Comparison of ENCODE assay signal across 8 cellular contexts in the genomic region with DNA sequence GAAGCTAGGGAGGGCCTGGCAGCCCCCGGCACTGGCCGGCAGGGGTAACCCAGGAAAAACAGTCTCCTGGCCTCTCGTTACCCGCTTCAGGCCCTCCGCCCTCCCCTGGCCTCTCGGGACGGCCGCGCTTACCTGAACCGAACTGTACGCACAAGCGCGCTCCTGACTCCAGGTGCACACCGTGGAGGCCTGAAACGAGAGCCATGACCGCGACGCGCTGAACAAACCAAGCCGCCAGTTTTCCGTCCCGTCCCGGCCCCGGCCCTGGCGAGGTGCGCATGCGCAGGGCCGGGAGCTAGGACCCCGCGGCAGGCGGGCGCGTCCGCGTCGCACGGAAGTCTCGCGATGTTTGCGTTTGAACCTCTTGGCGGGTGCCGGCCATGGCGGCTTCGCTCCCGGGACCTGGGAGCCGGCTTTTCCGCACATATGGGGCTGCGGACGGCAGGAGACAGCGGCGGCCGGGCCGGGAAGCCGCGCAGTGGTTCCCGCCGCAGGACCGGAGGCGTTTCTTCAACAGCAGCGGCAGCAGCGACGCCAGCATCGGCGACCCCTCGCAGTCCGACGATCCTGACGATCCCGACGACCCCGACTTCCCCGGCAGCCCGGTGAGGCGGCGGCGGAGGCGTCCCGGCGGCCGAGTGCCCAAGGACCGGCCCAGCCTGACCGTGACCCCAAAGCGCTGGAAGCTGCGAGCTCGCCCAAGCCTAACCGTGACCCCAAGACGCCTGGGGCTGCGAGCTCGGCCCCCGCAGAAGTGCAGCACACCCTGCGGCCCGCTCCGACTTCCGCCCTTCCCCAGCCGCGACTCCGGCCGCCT. TPM values are rescaled to one million over a fixed set of nuclear protein-coding genes. Genes with fewer than 3 reads are reported as not detected.
DNase-seq lines count a peak whose midpoint lies in the region; ATAC-seq, FAIRE-seq and TF ChIP-seq lines count a peak whose summit lies in the region.

Gene HASPIN, plus strand, starts transcription at position 348 of the 817 bp plus-strand sequence. Its CDS starts 33 bp downstream, at position 381.

- no peak for FAIRE-seq in keratinocyte (lab: Jason Lieb, UNC)

- dilution Hi-C loops in keratinocyte (cut with MboI; ENCODE audit: extremely low pct_ligation_motif_present, low sequenced_read_pairs) = no loop called here

- peaks cover 44% of the 10 kb centered on the region for H3K79me2 ChIP-seq in keratinocyte (ENCODE audit: control insufficient read depth, insufficient read depth, low read length)

- peaks cover 0 to 30% of the 10 kb centered on the region in 2 experiments for H3K36me3 ChIP-seq in keratinocyte (ENCODE audit: control insufficient read depth in 2 of 2, extremely low read depth in 1 of 2, insufficient read depth in 2 of 2, low read length in 2 of 2)

- peaks cover 2% of the 10 kb centered on the region for H3K9me1 ChIP-seq in keratinocyte (ENCODE audit: control insufficient read depth, extremely low read depth, insufficient read depth, low read length)

- H3K4me2 ChIP-seq in keratinocyte (ENCODE audit: control insufficient read depth, extremely low read depth, insufficient read depth, low read depth, low read length) = peak within 1 kb of the TSS; percentile 100

- TF ChIP-seq CTCF in keratinocyte (optimal IDR thresholded peaks at IDR 0.05 in 1 of 3, IDR thresholded peaks at IDR 0.05 in 1 of 3, conservative IDR thresholded peaks at IDR 0.05 in 1 of 3; ENCODE audit: extremely low read depth in 1 of 3, insufficient read depth in 2 of 3, low read length in 3 of 3) = peak in 2 of 3 experiments; percentile 22 to 27

- no peaks in the 10 kb centered on the region for H3K9me3 ChIP-seq in keratinocyte (ENCODE audit: control insufficient read depth, low read depth, low read length)

- H3K4me1 ChIP-seq in keratinocyte (ENCODE audit: control insufficient read depth, extremely low read depth, insufficient read depth, low read length) = peaks cover 24% of the 10 kb centered on the region

- H4K20me1 ChIP-seq in keratinocyte (ENCODE audit: control insufficient read depth, extremely low read depth, insufficient read depth, low read length) = no peaks in the 10 kb centered on the region

- H3K27ac ChIP-seq in keratinocyte (ENCODE audit: control insufficient read depth, insufficient read depth, low read length) = peak within 1 kb of the TSS; percentile 67

- ATAC-seq in GM18907 (IDR thresholded peaks at IDR 0.05; ENCODE audit: unreplicated experiment) (peak; percentile 77), HG03159 (IDR thresholded peaks at IDR 0.05; ENCODE audit: unreplicated experiment) (peak; percentile 76)

- peak within 1 kb of the TSS; percentile 77 to 95 (median 86) for H3K4me3 ChIP-seq in keratinocyte (ENCODE audit: control insufficient read depth in 2 of 3, extremely low read depth in 1 of 3, insufficient read depth in 2 of 3, low read depth in 1 of 3, low read length in 3 of 3)

- peak within 1 kb of the TSS; percentile 97 for H2AFZ ChIP-seq in keratinocyte (ENCODE audit: control insufficient read depth, low read length)

- H3K9ac ChIP-seq in keratinocyte (ENCODE audit: control insufficient read depth, extremely low read depth, insufficient read depth, low read length) = peak within 1 kb of the TSS; percentile 87

- peak; percentile 100 for DNase-seq in AG08396 (ENCODE audit: low spot score)
- peak; percentile 78 for DNase-seq in NCI-H2227 treated with DMSO at 0.1 percent for 48 hours (lab: John Stamatoyannopoulos, UW)
- DNase-seq in activated CD4-positive, CD25-positive, alpha-beta regulatory T cell treated with anti-CD3 and anti-CD28 coated beads, Interleukin-2, amount 50 U/mL, for 16 hours (ENCODE audit: low read depth, low spot score) = peak; percentile 85
- peak; percentile 89 for DNase-seq in central memory CD4-positive, alpha-beta T cell
- no peak for DNase-seq in keratinocyte (ENCODE audit: low read depth, low spot score)
- peak; percentile 86 to 89 for DNase-seq in stimulated activated CD4-positive, alpha-beta T cell treated with anti-CD3 and anti-CD28 coated beads, Interleukin-15, amount 100 ng/mL, for 1 hour (ENCODE audit: low read depth in 1 of 2, low spot score in 1 of 2)

- H3K27me3 ChIP-seq in keratinocyte (ENCODE audit: control insufficient read depth, extremely low read depth, insufficient read depth, low read length) = no peaks in the 10 kb centered on the region

RNA-seq across cellular contexts. Expression of gene HASPIN, which starts in this region (rescaled TPM):
- 0.90 to 4.7 TPM (median 3.5 TPM) in 3 replicates for polyA plus RNA-seq in keratinocyte
- polyA plus RNA-seq in keratinocyte (2011; ENCODE audit: low read depth) = not detected
- 1.4 and 2.0 TPM in 2 replicates for polyA plus RNA-seq in keratinocyte (2011; cell fraction: cytosol; rRNA removed)
- polyA plus RNA-seq in keratinocyte (2011; cell fraction: nucleus; rRNA removed) = 1.4 and 1.7 TPM in 2 replicates
- 0.10 and 3.4 TPM in 2 replicates for polyA plus RNA-seq in keratinocyte (2012; ENCODE audit: low replicate concordance)
- polyA minus RNA-seq in keratinocyte = 1.6 to 4.1 TPM (median 3.6 TPM) in 3 replicates
- 2.9 TPM for polyA minus RNA-seq in keratinocyte (2011; cell fraction: cytosol; rRNA and poly(A)+ RNA removed)
- 1.7 and 2.0 TPM in 2 replicates for polyA minus RNA-seq in keratinocyte (2011; cell fraction: nucleus; rRNA and poly(A)+ RNA removed)
